ENCODE assay signal across 12 cellular contexts in genomic region chr19:35055715-35056179, GRCh38. TPM values are rescaled to one million over a fixed set of nuclear protein-coding genes. Genes with fewer than 3 reads are reported as not detected.
DNase-seq lines count a peak whose midpoint lies in the region; ATAC-seq and TF ChIP-seq lines count a peak whose summit lies in the region.
"Had no signal": no experiment of that assay in that cellular context is flagged by ENCODE, and none has a peak within 500 bp of the region (broad histone marks: within the 10 kb centered on the region; RNA-seq: fewer than 3 reads in every experiment).

No MANE protein-coding gene starts in this region.

- intact Hi-C loops in mucosa of descending colon (cut with DNase I, micrococcal nuclease), result no loop called here
- intact Hi-C loops in CD14-positive monocyte (cut with micrococcal nuclease), result no loop called here

- DNase-seq in ELR (ENCODE audit: low read depth) (peak; percentile 8), NCI-H1105 (lab: John Stamatoyannopoulos, UW) (peak; percentile 18), astrocyte of the cerebellum (ENCODE audit: low read depth) (no peak), mucosa of descending colon (peak in 1 of 3 donors; percentile 44), CD14-positive monocyte (ENCODE audit: low spot score) (no peak)
- no peak for DNase-seq in activated T-cell treated with anti-CD3 and anti-CD28 coated beads, Interleukin-2, amount 50 U/mL, for 48 hours
- DNase-seq: activated CD4-positive, alpha-beta T cell treated with anti-CD3 and anti-CD28 coated beads, Interleukin-2, amount 50 U/mL, for 48 hours; NCI-H1092 had no signal

- H3K27ac Mint-ChIP-seq in CD14-positive monocyte, result no peak overlapping the region
- H3K27ac Mint-ChIP-seq in activated T-helper 17 cell treated with anti-CD3 and anti-CD28 coated beads, Interleukin-2, amount 50 U/mL, for 72 hours, result no peak overlapping the region
- H3K27ac Mint-ChIP-seq: dendritic cell treated with granulocyte-macrophage colony-stimulating factor and Interleukin-4, amounts not matched to agents 40 ng/mL and 50 ng/mL, for 4 days had no signal

- no peaks in the 10 kb centered on the region for H3K9me3 ChIP-seq in mucosa of descending colon

- H3K27me3 Mint-ChIP-seq in CD14-positive monocyte (ENCODE audit: low read depth in 3 of 3), result peaks cover 6 to 19% (median 16%) of the 10 kb centered on the region in 3 donors
- H3K27me3 Mint-ChIP-seq in activated T-helper 17 cell treated with anti-CD3 and anti-CD28 coated beads, Interleukin-2, amount 50 U/mL, for 72 hours, result peaks cover 4% of the 10 kb centered on the region

- TF ChIP-seq CTCF in astrocyte of the cerebellum (IDR thresholded peaks at IDR 0.05; ENCODE audit: low read depth, low read length, missing control alignments) (peak; percentile 28), mucosa of descending colon (IDR thresholded peaks at IDR 0.05) (no peak), CD14-positive monocyte (IDR thresholded peaks at IDR 0.05) (no peak)

- H3K4me3 ChIP-seq in astrocyte of the cerebellum (ENCODE audit: low read depth, low read length) (no peak overlapping the region), mucosa of descending colon (no peak overlapping the region)

- no peaks in the 10 kb centered on the region for H3K36me3 Mint-ChIP-seq in CD14-positive monocyte
- H3K36me3 Mint-ChIP-seq in activated T-helper 17 cell treated with anti-CD3 and anti-CD28 coated beads, Interleukin-2, amount 50 U/mL, for 72 hours (ENCODE audit: low read depth), result no peaks in the 10 kb centered on the region

- H3K36me3 ChIP-seq in mucosa of descending colon (ENCODE audit: low read depth), result no peaks in the 10 kb centered on the region

- peak overlapping the region in 1 of 2 donors; percentile 40 for H3K4me3 Mint-ChIP-seq in CD14-positive monocyte
- no peak overlapping the region for H3K4me3 Mint-ChIP-seq in activated T-helper 17 cell treated with anti-CD3 and anti-CD28 coated beads, Interleukin-2, amount 50 U/mL, for 72 hours
- H3K4me3 Mint-ChIP-seq: dendritic cell treated with granulocyte-macrophage colony-stimulating factor and Interleukin-4, amounts not matched to agents 40 ng/mL and 50 ng/mL, for 4 days had no signal

- H3K4me1 Mint-ChIP-seq in CD14-positive monocyte, result no peaks in the 10 kb centered on the region
- H3K4me1 Mint-ChIP-seq in activated T-helper 17 cell treated with anti-CD3 and anti-CD28 coated beads, Interleukin-2, amount 50 U/mL, for 72 hours, result no peaks in the 10 kb centered on the region

- no peaks in the 10 kb centered on the region for H3K4me1 ChIP-seq in mucosa of descending colon (ENCODE audit: low read depth)

- no peaks in the 10 kb centered on the region for H3K9me3 Mint-ChIP-seq in CD14-positive monocyte
- H3K9me3 Mint-ChIP-seq in activated T-helper 17 cell treated with anti-CD3 and anti-CD28 coated beads, Interleukin-2, amount 50 U/mL, for 72 hours, result no peaks in the 10 kb centered on the region
- H3K9me3 Mint-ChIP-seq: dendritic cell treated with granulocyte-macrophage colony-stimulating factor and Interleukin-4, amounts not matched to agents 40 ng/mL and 50 ng/mL, for 4 days had no signal

- ATAC-seq in mucosa of descending colon (peak; percentile 58), HG03097 (IDR thresholded peaks at IDR 0.05; ENCODE audit: low FRiP score, unreplicated experiment) (no peak)
- ATAC-seq in activated T-helper 17 cell treated with anti-CD3 and anti-CD28 coated beads, Interleukin-2, amount 50 U/mL, for 72 hours (replicated peaks), result no peak

- in situ Hi-C loops in astrocyte of the cerebellum (cut with HindIII; ENCODE audit: low sequenced_read_pairs), result no loop called here

RNA-seq across cellular contexts. Expression of gene HPN, which starts 14.2 kb away (rescaled TPM):
- total RNA-seq in mucosa of descending colon, result under 1 TPM in 2 of 3 donors, not detected in 1; 0.54 to 0.94 TPM
- polyA plus RNA-seq in CD14-positive monocyte, result not detected
- total RNA-seq in activated T-helper 17 cell treated with anti-CD3 and anti-CD28 coated beads, Interleukin-2, amount 50 U/mL, for 72 hours, result under 1 TPM in 1 of 2 donors, not detected in 1; 0.48 TPM

RNA-seq across cellular contexts. Expression of gene SCN1B, which starts 25.5 kb away (rescaled TPM):
- total RNA-seq in mucosa of descending colon, result 1 to 10 TPM; 1.6 to 8.8 (median 3.5) TPM
- polyA plus RNA-seq in CD14-positive monocyte, result under 1 TPM in 1 of 2 donors, not detected in 1; 0.08 TPM
- 1 to 10 TPM in 1 of 2 donors, under 1 TPM in 1; 0.97 to 3.1 TPM for total RNA-seq in activated T-helper 17 cell treated with anti-CD3 and anti-CD28 coated beads, Interleukin-2, amount 50 U/mL, for 72 hours

RNA-seq across cellular contexts. Expression of gene GRAMD1A, which starts 55.6 kb away (rescaled TPM):
- 10 to 100 TPM; 32.5 to 53.1 (median 33.8) TPM for total RNA-seq in mucosa of descending colon
- 10 to 100 TPM in 1 of 2 donors, 1 to 10 TPM in 1; 9.3 to 15.1 TPM for polyA plus RNA-seq in CD14-positive monocyte
- total RNA-seq in activated T-helper 17 cell treated with anti-CD3 and anti-CD28 coated beads, Interleukin-2, amount 50 U/mL, for 72 hours, result 100 to 1,000 TPM; 123 to 183 TPM

RNA-seq across cellular contexts. Expression of gene FXYD3, which starts 59.9 kb away (rescaled TPM):
- 1,000 to 10,000 TPM; 1,086 to 3,973 (median 3,185) TPM for total RNA-seq in mucosa of descending colon
- not detected for polyA plus RNA-seq in CD14-positive monocyte
- not detected for total RNA-seq in activated T-helper 17 cell treated with anti-CD3 and anti-CD28 coated beads, Interleukin-2, amount 50 U/mL, for 72 hours
- total RNA-seq: mononuclear cell had no signal

Comparison
In these comparisons a context has a peak if more than half of its experiments do, and no peak if none do; other contexts are left out.
1. DNase-seq: peak in ELR (single experiment) and NCI-H1105 (single experiment); none in astrocyte of the cerebellum (single experiment), CD14-positive monocyte (single experiment) and activated T-cell treated with anti-CD3 and anti-CD28 coated beads, Interleukin-2, amount 50 U/mL, for 48 hours (0 of 2).